ENCODE assay signal across 8 cellular contexts in genomic region chr2:100242891-100243670, GRCh38.
DNase-seq lines count a peak whose midpoint lies in the region; ATAC-seq and TF ChIP-seq lines count a peak whose summit lies in the region.

No MANE protein-coding gene starts in this region.

- H3K4me3 ChIP-seq in OCI-LY7 (ENCODE audit: low read depth, low read length, poor library complexity, severe bottlenecking), result no peak overlapping the region

- H3K36me3 Mint-ChIP-seq in activated naive CD4-positive, alpha-beta T cell treated with anti-CD3 and anti-CD28 coated beads, Interleukin-2, amount 10 ng/mL, durations not matched to agents 7 days and 5 days, result no peaks in the 10 kb centered on the region

- peak; percentile 39 for ATAC-seq in HG02973 (IDR thresholded peaks at IDR 0.05; ENCODE audit: unreplicated experiment)
- ATAC-seq in GM21381 (IDR thresholded peaks at IDR 0.05; ENCODE audit: unreplicated experiment), result no peak

- H3K27ac Mint-ChIP-seq in activated naive CD4-positive, alpha-beta T cell treated with anti-CD3 and anti-CD28 coated beads, Interleukin-2, amount 10 ng/mL, durations not matched to agents 7 days and 5 days, result no peak overlapping the region

- peak; percentile 97 for TF ChIP-seq CTCF in OCI-LY7 (conservative IDR thresholded peaks at IDR 0.05; ENCODE audit: low read length)

- H2AFZ ChIP-seq in OCI-LY7 (ENCODE audit: low read length), result peak overlapping the region; percentile 9; the same call in 1 of the 2 replicates

- intact Hi-C loops in OCI-LY7 (cut with micrococcal nuclease; ENCODE audit: unreplicated experiment), result loop anchor here (1.0 to 10.0 kb wide), 5 partner anchors 64 to 684 kb away; no protein-coding TSS in a partner anchor
- intact Hi-C loops in head of caudate nucleus (cut with DNase I), result loop anchor here (5.0 kb wide), 1 partner anchor 686 kb away; no protein-coding TSS in a partner anchor
- intact Hi-C loops in posterior cingulate gyrus (cut with DNase I), result loop anchor here (5.0 kb wide), 1 partner anchor 686 kb away; no protein-coding TSS in a partner anchor

- H3K4me1 Mint-ChIP-seq in activated naive CD4-positive, alpha-beta T cell treated with anti-CD3 and anti-CD28 coated beads, Interleukin-2, amount 10 ng/mL, durations not matched to agents 7 days and 5 days, result no peaks in the 10 kb centered on the region

- H4K20me1 ChIP-seq in OCI-LY7 (ENCODE audit: insufficient read depth, low read length), result no peaks in the 10 kb centered on the region; the same call in 1 of the 2 replicates

- peaks cover 56% of the 10 kb centered on the region for H3K4me1 ChIP-seq in OCI-LY7 (ENCODE audit: insufficient read depth, low read length, poor library complexity, severe bottlenecking)

- peak overlapping the region; percentile 19; the same call in 1 of the 2 replicates for H3K4me2 ChIP-seq in OCI-LY7 (ENCODE audit: low read length)

- H3K9me2 ChIP-seq in OCI-LY7 (ENCODE audit: insufficient read depth, low read length), result no peaks in the 10 kb centered on the region

- no TSS peak for BruUV-seq in OCI-LY7 (replicated peaks; lab: Mats Ljungman, UMichigan)

- H3K9me3 Mint-ChIP-seq in activated naive CD4-positive, alpha-beta T cell treated with anti-CD3 and anti-CD28 coated beads, Interleukin-2, amount 10 ng/mL, durations not matched to agents 7 days and 5 days, result no peaks in the 10 kb centered on the region

- H3K27me3 Mint-ChIP-seq in activated naive CD4-positive, alpha-beta T cell treated with anti-CD3 and anti-CD28 coated beads, Interleukin-2, amount 10 ng/mL, durations not matched to agents 7 days and 5 days, result peaks cover 20% of the 10 kb centered on the region

- H3K79me2 ChIP-seq in OCI-LY7 (ENCODE audit: insufficient read depth, low read depth, low read length), result no peaks in the 10 kb centered on the region

- POLR2A ChIA-PET in OCI-LY7 (lab: Charles Lee), result no interaction called here

- no peaks in the 10 kb centered on the region for H3K36me3 ChIP-seq in OCI-LY7 (ENCODE audit: insufficient read depth, low read length)

- H3K4me3 Mint-ChIP-seq in activated naive CD4-positive, alpha-beta T cell treated with anti-CD3 and anti-CD28 coated beads, Interleukin-2, amount 10 ng/mL, durations not matched to agents 7 days and 5 days, result no peak overlapping the region

- DNase-seq in NCI-H1417 (lab: John Stamatoyannopoulos, UW) (peak; percentile 29 to 61 (median 44)), NCI-H1417 treated with DMSO at 0.1 percent for 48 hours (lab: John Stamatoyannopoulos, UW) (no peak), OCI-LY7 (ENCODE audit: low spot score) (peak; percentile 83), head of caudate nucleus (peak; percentile 21 to 81 (median 58)), posterior cingulate gyrus (peak; percentile 29 to 94 (median 61))
- peak; percentile 71 for DNase-seq in activated naive CD4-positive, alpha-beta T cell treated with anti-CD3 and anti-CD28 coated beads, Interleukin-2, amount 10 ng/mL, durations not matched to agents 7 days and 5 days

- CTCF ChIA-PET in OCI-LY7 (lab: Charles Lee; ENCODE audit: unreplicated experiment), result no interaction called here
- CTCF ChIA-PET in activated naive CD4-positive, alpha-beta T cell treated with anti-CD3 and anti-CD28 coated beads, Interleukin-2, amount 10 ng/mL, durations not matched to agents 7 days and 5 days (lab: Charles Lee), result interaction anchor here (1.1 to 2.9 kb wide), 5 partner anchors 19 to 687 kb away, joined by 6 to 23 read pairs (median 8); no protein-coding TSS in a partner anchor

- no peaks in the 10 kb centered on the region for H3K9me3 ChIP-seq in OCI-LY7 (ENCODE audit: low read length)

- no peak overlapping the region for H3K27ac ChIP-seq in OCI-LY7 (ENCODE audit: low read depth, low read length, poor library complexity, severe bottlenecking)
